Comparison of ENCODE assay signal across 8 cellular contexts in the genomic region with DNA sequence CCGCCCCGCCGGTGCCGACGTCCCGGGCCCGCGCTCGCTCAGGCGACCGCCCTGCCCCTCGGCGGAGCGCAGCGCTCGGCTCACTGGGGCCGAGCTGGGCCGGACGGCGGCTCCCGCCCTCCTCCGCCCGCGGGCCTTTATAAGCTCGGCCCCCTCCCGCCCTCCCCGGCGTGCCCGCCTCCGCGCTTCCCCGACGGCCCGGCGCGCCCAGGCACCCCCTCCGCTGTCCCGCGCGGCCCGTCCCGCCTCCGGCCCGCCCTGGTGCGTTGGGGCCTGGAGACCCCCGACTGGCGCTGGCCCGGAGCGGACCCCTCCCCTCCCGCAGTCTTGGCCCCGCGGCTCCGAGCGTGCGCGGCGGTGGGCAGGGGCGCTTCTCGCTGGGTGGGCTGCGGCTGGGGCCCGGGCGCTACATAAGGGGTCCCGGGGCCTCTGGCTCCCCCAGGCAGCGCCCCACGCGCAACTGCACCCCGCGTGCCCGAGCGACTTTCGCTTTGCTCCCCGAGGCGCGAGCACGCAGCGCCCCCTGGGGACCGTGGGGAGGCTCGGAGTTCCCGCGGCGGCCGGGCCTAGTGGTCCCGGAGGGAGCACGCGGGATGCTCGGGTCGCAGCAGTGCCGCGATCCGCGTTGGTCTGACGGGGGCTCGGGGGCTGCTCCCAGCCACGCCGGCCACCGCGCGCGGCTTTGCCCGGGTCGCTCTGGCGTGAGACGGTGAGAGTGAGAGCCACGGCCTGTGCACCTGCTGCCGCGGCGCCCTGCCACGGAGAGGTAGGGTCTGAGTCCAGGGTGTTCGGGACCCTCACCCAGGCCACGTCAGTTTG. TPM values are rescaled to one million over a fixed set of nuclear protein-coding genes. Genes with fewer than 3 reads are reported as not detected.
DNase-seq lines count a peak whose midpoint lies in the region; ATAC-seq, FAIRE-seq and TF ChIP-seq lines count a peak whose summit lies in the region.

A gene with protein sequence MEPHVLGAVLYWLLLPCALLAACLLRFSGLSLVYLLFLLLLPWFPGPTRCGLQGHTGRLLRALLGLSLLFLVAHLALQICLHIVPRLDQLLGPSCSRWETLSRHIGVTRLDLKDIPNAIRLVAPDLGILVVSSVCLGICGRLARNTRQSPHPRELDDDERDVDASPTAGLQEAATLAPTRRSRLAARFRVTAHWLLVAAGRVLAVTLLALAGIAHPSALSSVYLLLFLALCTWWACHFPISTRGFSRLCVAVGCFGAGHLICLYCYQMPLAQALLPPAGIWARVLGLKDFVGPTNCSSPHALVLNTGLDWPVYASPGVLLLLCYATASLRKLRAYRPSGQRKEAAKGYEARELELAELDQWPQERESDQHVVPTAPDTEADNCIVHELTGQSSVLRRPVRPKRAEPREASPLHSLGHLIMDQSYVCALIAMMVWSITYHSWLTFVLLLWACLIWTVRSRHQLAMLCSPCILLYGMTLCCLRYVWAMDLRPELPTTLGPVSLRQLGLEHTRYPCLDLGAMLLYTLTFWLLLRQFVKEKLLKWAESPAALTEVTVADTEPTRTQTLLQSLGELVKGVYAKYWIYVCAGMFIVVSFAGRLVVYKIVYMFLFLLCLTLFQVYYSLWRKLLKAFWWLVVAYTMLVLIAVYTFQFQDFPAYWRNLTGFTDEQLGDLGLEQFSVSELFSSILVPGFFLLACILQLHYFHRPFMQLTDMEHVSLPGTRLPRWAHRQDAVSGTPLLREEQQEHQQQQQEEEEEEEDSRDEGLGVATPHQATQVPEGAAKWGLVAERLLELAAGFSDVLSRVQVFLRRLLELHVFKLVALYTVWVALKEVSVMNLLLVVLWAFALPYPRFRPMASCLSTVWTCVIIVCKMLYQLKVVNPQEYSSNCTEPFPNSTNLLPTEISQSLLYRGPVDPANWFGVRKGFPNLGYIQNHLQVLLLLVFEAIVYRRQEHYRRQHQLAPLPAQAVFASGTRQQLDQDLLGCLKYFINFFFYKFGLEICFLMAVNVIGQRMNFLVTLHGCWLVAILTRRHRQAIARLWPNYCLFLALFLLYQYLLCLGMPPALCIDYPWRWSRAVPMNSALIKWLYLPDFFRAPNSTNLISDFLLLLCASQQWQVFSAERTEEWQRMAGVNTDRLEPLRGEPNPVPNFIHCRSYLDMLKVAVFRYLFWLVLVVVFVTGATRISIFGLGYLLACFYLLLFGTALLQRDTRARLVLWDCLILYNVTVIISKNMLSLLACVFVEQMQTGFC (N-terminal part only) (minus strand): TSS at position 115 of the 819 bp plus-strand sequence. CDS start 256 bp downstream, outside the sequence.

- H3K27me3 ChIP-seq in GM06990 (replicated peaks; ENCODE audit: control insufficient read depth, insufficient read depth, low read length) (no peaks in the 10 kb centered on the region), breast epithelium (no peaks in the 10 kb centered on the region)

- peak within 1 kb of the TSS; percentile 94 to 99 for H3K27ac ChIP-seq in breast epithelium

- H3K4me1 ChIP-seq in breast epithelium: peaks cover 0 to 6% of the 10 kb centered on the region in 2 donors

- FAIRE-seq in HTR-8/SVneo (lab: Jason Lieb, UNC): no peak

- intact Hi-C loops in breast epithelium (cut with DNase I; ENCODE audit: low total_unique reads): no loop called here

- TF ChIP-seq POLR2A in breast epithelium (IDR thresholded peaks at IDR 0.05): no peak

- DNase-seq in GM06990 (ENCODE audit: extremely low read depth, insufficient read length) (peak; percentile 81), HTR-8/SVneo (ENCODE audit: insufficient read length, low spot score) (peak; percentile 69), breast epithelium (ENCODE audit: low spot score in 2 of 2) (peak in 1 of 2 donors; percentile 79), iris pigment epithelial cell (ENCODE audit: low read depth) (peak; percentile 49)
- DNase-seq in stimulated activated CD4-positive, alpha-beta T cell treated with anti-CD3 and anti-CD28 coated beads, Interleukin-12 subunit alpha, Interleukin-12 subunit beta, amount 100 ng/mL, for 4 hours: peak; percentile 78

- H3K36me3 ChIP-seq in GM06990 (ENCODE audit: control insufficient read depth, insufficient read depth, low read length): no peaks in the 10 kb centered on the region
- H3K36me3 ChIP-seq in breast epithelium: no peaks in the 10 kb centered on the region

- H3K9me3 ChIP-seq in breast epithelium: no peaks in the 10 kb centered on the region

- ATAC-seq in HG03565 (IDR thresholded peaks at IDR 0.05; ENCODE audit: unreplicated experiment): no peak
- ATAC-seq in HG03095 (IDR thresholded peaks at IDR 0.05; ENCODE audit: unreplicated experiment): no peak

- peak within 1 kb of the TSS; percentile 72 for H3K4me3 ChIP-seq in GM06990 (replicated peaks; ENCODE audit: low read depth, low read length)
- H3K4me3 ChIP-seq in WI38 (ENCODE audit: low read depth, low read length): peak within 1 kb of the TSS; percentile 70
- H3K4me3 ChIP-seq in breast epithelium: peak within 1 kb of the TSS; percentile 75 to 100 (median 84)

- peak; percentile 75 for TF ChIP-seq CTCF in GM06990 (IDR thresholded peaks at IDR 0.05; ENCODE audit: insufficient read depth, low read length, poor library complexity, severe bottlenecking)
- TF ChIP-seq CTCF in WI38 (IDR thresholded peaks at IDR 0.05; ENCODE audit: low read depth, low read length): peak; percentile 81
- TF ChIP-seq CTCF in breast epithelium (IDR thresholded peaks at IDR 0.05): peak; percentile 70 to 92 (median 88)

RNA-seq across cellular contexts. Expression of the gene that starts here (rescaled TPM):
- 100 to 1,000 TPM in 2 of 3 donors, 10 to 100 TPM in 1; 90.7 to 181 (median 135) TPM for total RNA-seq in breast epithelium
